21 cellular contexts compared by ENCODE assay signal in the genomic region with DNA sequence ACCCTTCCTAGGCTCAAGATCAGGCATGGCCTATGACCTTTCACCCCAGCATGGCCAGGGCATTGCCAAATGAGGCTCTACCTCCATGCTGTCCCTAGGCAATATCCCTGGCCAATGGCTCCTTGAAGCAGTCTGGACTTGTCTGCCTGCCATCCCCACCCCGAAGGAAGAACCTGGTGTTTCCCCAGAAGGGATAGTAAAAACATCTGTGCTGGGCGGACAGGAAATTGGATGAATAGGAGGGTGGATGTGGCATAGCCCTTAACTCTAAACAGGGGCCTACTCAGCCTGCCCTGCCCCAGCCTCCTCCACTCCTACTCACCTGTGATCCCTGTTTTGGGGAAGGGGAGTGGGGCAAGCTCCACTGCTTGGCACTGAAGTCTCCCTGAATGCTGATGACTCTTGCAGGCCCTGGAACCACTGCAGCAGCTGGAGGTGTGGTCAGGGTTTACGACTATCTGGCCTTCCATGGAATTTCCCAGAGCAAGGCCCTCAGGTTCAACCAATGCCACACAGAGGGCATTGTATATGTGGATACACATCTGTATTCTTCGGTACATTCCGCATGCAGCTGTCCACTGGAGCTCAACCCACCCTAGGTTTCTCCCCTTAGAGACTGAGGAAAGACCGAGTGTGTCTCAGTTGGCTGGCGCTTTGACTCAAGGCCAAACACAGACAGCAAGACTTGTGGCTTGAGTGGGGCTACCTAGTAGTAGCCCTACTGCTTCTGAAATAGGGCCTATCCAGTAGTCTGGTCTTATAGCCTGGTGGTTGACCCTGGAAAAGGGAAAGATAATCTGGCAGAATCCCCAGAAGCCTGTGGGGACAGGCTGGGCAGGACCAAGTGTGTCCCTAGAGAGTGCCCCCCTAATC. TPM values are rescaled to one million over a fixed set of nuclear protein-coding genes. Genes with fewer than 3 reads are reported as not detected.
A peak's percentile ranks its signal among the peaks of the same experiment; 100 is the strongest.
DNase-seq lines count a peak whose midpoint lies in the region; ATAC-seq and TF ChIP-seq lines count a peak whose summit lies in the region.
"Had no signal": no experiment of that assay in that cellular context is flagged by ENCODE, and none has a peak within 500 bp of the region (broad histone marks: within the 10 kb centered on the region; RNA-seq: fewer than 3 reads in every experiment).

No MANE protein-coding gene starts in this region.

- H3K36me3 ChIP-seq in spleen, result no peaks in the 10 kb centered on the region

- 92 to 97% (median 95%) methylated on average over 7 of the region's 7 CpGs for WGBS in spleen, 5 donors

- intact Hi-C loops in left colon (cut with DNase I, micrococcal nuclease), result no loop called here
- intact Hi-C loops in spleen (cut with DNase I; ENCODE audit: low total_unique reads), result no loop called here

- no peak for TF ChIP-seq CTCF in coronary artery (IDR thresholded peaks at IDR 0.05)
- TF ChIP-seq CTCF in spleen (IDR thresholded peaks at IDR 0.05 in 8 of 11, conservative IDR thresholded peaks at IDR 0.05 in 3 of 11), result no peak

- TF ChIP-seq POLR2A in spleen (IDR thresholded peaks at IDR 0.05), result no peak

- H3K27me3 ChIP-seq in spleen (replicated peaks in 1 of 7), result peaks cover 0 to under 1% (median 0%) of the 10 kb centered on the region in 7 donors

- no peaks in the 10 kb centered on the region for H3K9me3 ChIP-seq in spleen

- H3K27ac ChIP-seq in coronary artery (no peak overlapping the region), spleen (no peak overlapping the region)
- H3K27ac ChIP-seq: 22Rv1, C4-2B had no signal

- peak; percentile 35 for DNase-seq in activated CD8-positive, alpha-beta memory T cell treated with anti-CD3 and anti-CD28 coated beads, Interleukin-2, amount 50 U/mL, for 48 hours
- no peak for DNase-seq in activated CD8-positive, alpha-beta memory T cell treated with anti-CD3 and anti-CD28 coated beads for 24 hours
- DNase-seq in coronary artery (ENCODE audit: low spot score), result peak; percentile 59
- no peak for DNase-seq in left colon
- peak; percentile 25 for DNase-seq in spleen
- DNase-seq in activated CD4-positive, CD25-positive, alpha-beta regulatory T cell treated with anti-CD3 and anti-CD28 coated beads, Interleukin-2, amount 50 U/mL, for 72 hours, result no peak
- DNase-seq: AML-193; DMS79; HFFc6; KG1; MV-4-11; NCI-H1694 treated with DMSO at 0.1 percent for 48 hours; NCI-H510A; NCI-H748 treated with DMSO at 0.1 percent for 48 hours; NK-92 treated with Interleukin-12 subunit alpha and Interleukin-12 subunit beta, amount 100 ng/mL, for 24 hours had no signal

- ATAC-seq in left colon, result peak; percentile 35
- no peak for ATAC-seq in GM19023 (IDR thresholded peaks at IDR 0.05; ENCODE audit: unreplicated experiment)
- ATAC-seq in HG03108 (IDR thresholded peaks at IDR 0.05; ENCODE audit: unreplicated experiment), result no peak
- ATAC-seq: HepG2 had no signal

- peaks cover 0 to 19% (median 2%) of the 10 kb centered on the region in 6 donors for H3K4me1 ChIP-seq in spleen

- H3K4me3 ChIP-seq in coronary artery (no peak overlapping the region), spleen (no peak overlapping the region)

RNA-seq across cellular contexts. Expression of gene P4HA2, which starts 6.4 kb away (rescaled TPM):
- total RNA-seq in left colon (10 to 100 TPM; 56.7 to 69.4 TPM), spleen (10 to 100 TPM in 6 of 7 donors, 1 to 10 TPM in 1; 8.2 to 38.1 (median 15.6) TPM)
- 1 to 10 TPM; 2.7 to 4.8 (median 4.1) TPM for polyA plus RNA-seq in spleen

RNA-seq across cellular contexts. Expression of gene PDLIM4, which starts 23.4 kb away (rescaled TPM):
- 10 to 100 TPM in 1 of 2 donors, 1 to 10 TPM in 1; 1.5 to 11.9 TPM for total RNA-seq in left colon
- total RNA-seq in spleen, result 10 to 100 TPM in 1 of 7 donors, 1 to 10 TPM in 6; 3.5 to 17.4 (median 9.0) TPM
- 10 to 100 TPM in 1 of 3 donors, 1 to 10 TPM in 2; 7.5 to 16.9 (median 9.0) TPM for polyA plus RNA-seq in spleen
- total RNA-seq: OCI-LY7 had no signal

Comparison
In these comparisons a context has a peak if more than half of its experiments do, and no peak if none do; other contexts are left out.
1. DNase-seq: peak in activated CD8-positive, alpha-beta memory T cell treated with anti-CD3 and anti-CD28 coated beads, Interleukin-2, amount 50 U/mL, for 48 hours (single experiment), coronary artery (single experiment) and spleen (single experiment); none in activated CD8-positive, alpha-beta memory T cell treated with anti-CD3 and anti-CD28 coated beads for 24 hours (single experiment), left colon (0 of 2) and activated CD4-positive, CD25-positive, alpha-beta regulatory T cell treated with anti-CD3 and anti-CD28 coated beads, Interleukin-2, amount 50 U/mL, for 72 hours (single experiment).